In genomic region chr9:137158625-137159024, GRCh38 we compare ENCODE assay signal across 2 cellular contexts.
TF ChIP-seq lines count a peak whose summit lies in the region.

No MANE protein-coding gene starts in this region.

TF ChIP-seq in HCT116, 20 proteins besides CTCF, POLR2A, EP300 and RAD21:
- TF ChIP-seq ATF3 (IDR thresholded peaks at IDR 0.05), result no peak
- TF ChIP-seq FOSL1 (IDR thresholded peaks at IDR 0.05; ENCODE audit: low read depth), result no peak
- TF ChIP-seq TCF7L2 (IDR thresholded peaks at IDR 0.05; ENCODE audit: borderline replicate concordance, extremely low read depth, insufficient read depth, insufficient read length), result no peak
- TF ChIP-seq SIN3A (IDR thresholded peaks at IDR 0.05; ENCODE audit: low read depth), result no peak
- no peak for TF ChIP-seq EZH2 (IDR thresholded peaks at IDR 0.05)
- no peak for TF ChIP-seq POLR2AphosphoS5 (IDR thresholded peaks at IDR 0.05; ENCODE audit: low read depth, low read length)
- no peak for TF ChIP-seq SRF (IDR thresholded peaks at IDR 0.05; ENCODE audit: low read depth)
- no peak for TF ChIP-seq REST (IDR thresholded peaks at IDR 0.05; ENCODE audit: low read depth)
- no peak for TF ChIP-seq SP1 (IDR thresholded peaks at IDR 0.05; ENCODE audit: low read depth)
- no peak for TF ChIP-seq EZH2phosphoT487 (IDR thresholded peaks at IDR 0.05; ENCODE audit: borderline replicate concordance)
- no peak for TF ChIP-seq ELF1 (IDR thresholded peaks at IDR 0.05; ENCODE audit: borderline replicate concordance, low read depth)
- no peak for TF ChIP-seq EGR1 (IDR thresholded peaks at IDR 0.05; ENCODE audit: low read depth)
- no peak for TF ChIP-seq JUND (IDR thresholded peaks at IDR 0.05)
- no peak for TF ChIP-seq CEBPB (IDR thresholded peaks at IDR 0.05; ENCODE audit: low read depth)
- TF ChIP-seq CBX3 (IDR thresholded peaks at IDR 0.05; ENCODE audit: low read depth), result no peak
- no peak for TF ChIP-seq ZFX (IDR thresholded peaks at IDR 0.05)
- TF ChIP-seq ZBTB33 (IDR thresholded peaks at IDR 0.05; ENCODE audit: extremely low read depth, insufficient replicate concordance, low read length), result no peak
- TF ChIP-seq MAX (IDR thresholded peaks at IDR 0.05), result no peak
- TF ChIP-seq YY1 (IDR thresholded peaks at IDR 0.05; ENCODE audit: extremely low read depth, insufficient replicate concordance, low read depth, low read length), result no peak

TF ChIP-seq in K562, 482 proteins besides CTCF, POLR2A, EP300 and RAD21:
- TF ChIP-seq TBL1XR1 (IDR thresholded peaks at IDR 0.05; ENCODE audit: low read length in 2 of 2) (no peak), ZBTB7A (IDR thresholded peaks at IDR 0.05; ENCODE audit: borderline replicate concordance, control insufficient read depth, low read depth, low read length) (0 out of 2 replicates have a peak, but pooled peaks have one; percentile 26), GMEB1 (CRISPR knock-in tag; IDR thresholded peaks at IDR 0.05) (no peak), CREB1 (IDR thresholded peaks at IDR 0.05) (no peak), CREB1 (CRISPR knock-in tag; IDR thresholded peaks at IDR 0.05) (no peak), TFE3 (CRISPR knock-in tag; IDR thresholded peaks at IDR 0.05) (no peak), TGIF2 (CRISPR knock-in tag; IDR thresholded peaks at IDR 0.05) (no peak), MNT (conservative IDR thresholded peaks at IDR 0.05) (no peak), CBFB (CRISPR knock-in tag; IDR thresholded peaks at IDR 0.05) (no peak), NFIC (IDR thresholded peaks at IDR 0.05) (peak; percentile 49), FOXK2 (conservative IDR thresholded peaks at IDR 0.05 in 1 of 2, IDR thresholded peaks at IDR 0.05 in 1 of 2; ENCODE audit: low read depth in 2 of 2) (no peak), RAD51 (IDR thresholded peaks at IDR 0.05; ENCODE audit: borderline replicate concordance, low read depth) (no peak), NFIX (CRISPR knock-in tag; IDR thresholded peaks at IDR 0.05; ENCODE audit: low read depth) (no peak), GTF2B (IDR thresholded peaks at IDR 0.05; ENCODE audit: extremely low read depth, insufficient read length) (no peak)
